ENCODE assay signal across 9 cellular contexts in genomic region chr11:65718964-65719492, GRCh38. TPM values are rescaled to one million over a fixed set of nuclear protein-coding genes. Genes with fewer than 3 reads are reported as not detected.
DNase-seq lines count a peak whose midpoint lies in the region; ATAC-seq, FAIRE-seq and TF ChIP-seq lines count a peak whose summit lies in the region.
"Had no signal": no experiment of that assay in that cellular context is flagged by ENCODE, and none has a peak within 500 bp of the region (broad histone marks: within the 10 kb centered on the region; RNA-seq: fewer than 3 reads in every experiment).

No MANE protein-coding gene starts in this region.

- no peaks in the 10 kb centered on the region; the same call in 1 of the 2 replicates for H4K20me1 ChIP-seq in GM12878 (ENCODE audit: control insufficient read depth, insufficient read depth)

- no peak for TF ChIP-seq EP300 in GM12878 (IDR thresholded peaks at IDR 0.05; ENCODE audit: borderline replicate concordance in 1 of 2, control insufficient read depth in 1 of 2, low read depth in 2 of 2, low read length in 2 of 2)

- TF ChIP-seq CTCF in AG04449 (IDR thresholded peaks at IDR 0.05; ENCODE audit: insufficient read depth, low read length, missing control alignments), result no peak
- TF ChIP-seq CTCF in GM12878 (IDR thresholded peaks at IDR 0.05 in 2 of 3, conservative IDR thresholded peaks at IDR 0.05 in 1 of 3; ENCODE audit: control insufficient read depth in 2 of 3, extremely low read depth in 1 of 3, insufficient read depth in 1 of 3, low read depth in 3 of 3, low read length in 3 of 3), result no peak

- H3K36me3 ChIP-seq in HUES6 (ENCODE audit: control insufficient read depth, insufficient read depth, low read length) (peaks cover 51% of the 10 kb centered on the region), GM12878 (ENCODE audit: control insufficient read depth in 2 of 2, insufficient read depth in 2 of 2, low read length in 1 of 2) (peaks cover 27 to 34% of the 10 kb centered on the region in 2 experiments; a peak in 3 of 4 replicates), mesenchymal stem cell (ENCODE audit: control insufficient read depth in 1 of 2, insufficient read depth in 2 of 2, low read depth in 1 of 2, low read length in 2 of 2) (peaks cover 54% of the 10 kb centered on the region in 2 experiments)

- WGBS in GM12878 (ENCODE audit: insufficient coverage, insufficient replicate concordance, low lambda C conversion rate, missing lambda C conversion rate), result 84% methylated on average over 10 of the region's 10 CpGs
- 96% methylated on average over 8 of the region's 10 CpGs for WGBS in mesenchymal stem cell

- H2BK5ac ChIP-seq in mesenchymal stem cell (ENCODE audit: low read depth, low read length, poor library complexity, severe bottlenecking), result no peak overlapping the region

- H3K4me3 ChIP-seq in AG04449 (ENCODE audit: low read depth, low read length) (peak overlapping the region; percentile 89), HUES6 (ENCODE audit: low read depth, low read length) (peak overlapping the region; percentile 82), GM12878 (peak overlapping the region; percentile 94), mesenchymal stem cell (ENCODE audit: insufficient read depth in 1 of 2, low read depth in 1 of 2, low read length in 2 of 2) (peak overlapping the region in 1 of 2 experiments; percentile 95)

- H2BK15ac ChIP-seq in mesenchymal stem cell (ENCODE audit: low read depth, poor library complexity, severe bottlenecking), result no peak overlapping the region

- no peak overlapping the region for H3K14ac ChIP-seq in mesenchymal stem cell (ENCODE audit: low read length in 2 of 2)

- H3K9me3 ChIP-seq in HUES6 (ENCODE audit: control insufficient read depth, insufficient read depth, low read depth, low read length) (no peaks in the 10 kb centered on the region), GM12878 (replicated peaks; ENCODE audit: control insufficient read depth, insufficient read depth, low read length) (no peaks in the 10 kb centered on the region), mesenchymal stem cell (ENCODE audit: control insufficient read depth, low read length) (no peaks in the 10 kb centered on the region)

- RAD21 ChIA-PET in GM12878 (lab: Charles Lee; ENCODE audit: unreplicated experiment), result interaction anchor here (0.8 to 2.4 kb wide), 3 partner anchors 13 to 99 kb away, joined by 3 to 10 read pairs (median 4); no protein-coding TSS in a partner anchor

- TF ChIP-seq RAD21 in GM12878 (IDR thresholded peaks at IDR 0.05; ENCODE audit: insufficient read depth, low read depth, low read length), result no peak

- H3K4me1 ChIP-seq in HUES6 (ENCODE audit: control insufficient read depth, insufficient read depth, low read length) (peaks cover 6% of the 10 kb centered on the region), GM12878 (ENCODE audit: control insufficient read depth, insufficient read depth, low read length) (peaks cover 12% of the 10 kb centered on the region), mesenchymal stem cell (ENCODE audit: control insufficient read depth, insufficient read depth, low read depth, low read length) (peaks cover 18% of the 10 kb centered on the region)

- H4K8ac ChIP-seq in mesenchymal stem cell (ENCODE audit: low read length), result no peak overlapping the region

- TF ChIP-seq POLR2A in GM12878 (IDR thresholded peaks at IDR 0.05; ENCODE audit: low read depth, low read length), result peak; percentile 65

- peaks cover 17% of the 10 kb centered on the region for H3K79me2 ChIP-seq in GM12878 (ENCODE audit: control insufficient read depth, insufficient read depth, low read length)

- no peak overlapping the region for H3K23ac ChIP-seq in mesenchymal stem cell (ENCODE audit: low read length in 2 of 2)

- POLR2A ChIA-PET in AG04449 (lab: Yijun Ruan, JAX), result interaction anchor here (0.7 to 2.7 kb wide), 6 partner anchors 7 to 146 kb away, joined by 3 to 23 read pairs (median 5); partner anchors contain the start of genes CFL1, KAT5 and MUS81
- POLR2A ChIA-PET in GM12878 (lab: Charles Lee), result interaction anchor here (0.5 to 2.1 kb wide), 5 partner anchors 64 to 646 kb away, joined by 3 to 6 read pairs (median 3); partner anchors contain the start of gene MAP3K11

- CTCF ChIA-PET in AG04449 (lab: Yijun Ruan, JAX) (interaction anchor here (0.7 to 4.3 kb wide), 10 partner anchors 8 to 334 kb away, joined by 3 to 28 read pairs (median 4); partner anchors contain the start of genes AP5B1 and KAT5), GM12878 (lab: Yijun Ruan, JAX) (interaction anchor here (0.9 to 2.6 kb wide), 7 partner anchors 7 to 326 kb away, joined by 3 to 17 read pairs (median 6); partner anchors contain the start of gene KAT5)

- peaks cover 36% of the 10 kb centered on the region for H3K79me1 ChIP-seq in mesenchymal stem cell (replicated peaks; ENCODE audit: low read length, poor library complexity, severe bottlenecking)

- no peaks in the 10 kb centered on the region for H3K27me3 ChIP-seq in HUES6 (ENCODE audit: control insufficient read depth, insufficient read depth, low read length)
- H3K27me3 ChIP-seq in GM12878 (replicated peaks in 1 of 2; ENCODE audit: control insufficient read depth in 2 of 2, insufficient read depth in 2 of 2, low read length in 1 of 2), result no peaks in the 10 kb centered on the region
- H3K27me3 ChIP-seq in mesenchymal stem cell (ENCODE audit: control insufficient read depth in 1 of 2, insufficient read depth in 1 of 2, low read length in 2 of 2), result no peaks in the 10 kb centered on the region

- intact Hi-C loops in GM12878 (cut with micrococcal nuclease; ENCODE audit: unreplicated experiment), result loop anchor here (10.0 kb wide), 1 partner anchor 844 kb away; the partner anchor contains the start of gene EHD1

- H3K9ac ChIP-seq in HUES6 (ENCODE audit: low read length) (no peak overlapping the region), GM12878 (ENCODE audit: control insufficient read depth, insufficient read depth, low read length) (peak overlapping the region; percentile 87; the same call in 1 of the 2 replicates), mesenchymal stem cell (ENCODE audit: low read length) (peak overlapping the region; percentile 95)

- no peak overlapping the region for H3K27ac ChIP-seq in HUES6 (ENCODE audit: low read depth, low read length)
- no peak overlapping the region; the same call in 1 of the 2 replicates for H3K27ac ChIP-seq in GM12878 (ENCODE audit: control insufficient read depth, insufficient read depth)
- no peak overlapping the region for H3K27ac ChIP-seq in mesenchymal stem cell (ENCODE audit: low read length, poor library complexity, severe bottlenecking)

- H3K4me2 ChIP-seq in GM12878 (ENCODE audit: control insufficient read depth, insufficient read depth) (peak overlapping the region; percentile 75), mesenchymal stem cell (ENCODE audit: low read length, poor library complexity, severe bottlenecking) (peak overlapping the region; percentile 74)

- in situ Hi-C loops in GM12878 (cut with MboI), result no loop called here

- no peak overlapping the region for H2AFZ ChIP-seq in GM12878 (ENCODE audit: control insufficient read depth, low read depth, low read length)
- H2AFZ ChIP-seq in mesenchymal stem cell (ENCODE audit: low read depth, low read length), result no peak overlapping the region

- no TSS peak for BruUV-seq in GM12878 (replicated peaks; lab: Mats Ljungman, UMichigan)

- no peak for FAIRE-seq in GM12878 (lab: Jason Lieb, UNC)
- FAIRE-seq in frontal cortex (lab: Jason Lieb, UNC), result no peak
- FAIRE-seq in RCC 7860 (lab: Jason Lieb, UNC), result no peak

- no peak overlapping the region for H3K18ac ChIP-seq in mesenchymal stem cell (ENCODE audit: low read depth in 1 of 2, low read length in 2 of 2)

- H2AK5ac ChIP-seq in mesenchymal stem cell (ENCODE audit: low read length, severe bottlenecking), result no peak overlapping the region

- H4K91ac ChIP-seq in mesenchymal stem cell (ENCODE audit: low read length), result no peak overlapping the region

- DNase-seq in AG04449 (ENCODE audit: low read depth, low spot score) (no peak), GM12878 (ENCODE audit: low read depth, low spot score) (no peak), mesenchymal stem cell (no peak), frontal cortex (ENCODE audit: low spot score in 2 of 2) (no peak), RCC 7860 (ENCODE audit: low spot score) (no peak)
- DNase-seq in activated effector memory CD4-positive, alpha-beta T cell treated with anti-CD3 and anti-CD28 coated beads, Interleukin-2, amount 50 U/mL, for 16 hours, result no peak
- DNase-seq: islet precursor cell had no signal

- SMC1A ChIA-PET in GM12878 (lab: Charles Lee; ENCODE audit: uncharacterized antibody, unreplicated experiment), result interaction anchor here (1.1 to 1.5 kb wide), 3 partner anchors 13 to 269 kb away, joined by 3 to 4 read pairs (median 4); no protein-coding TSS in a partner anchor

- ATAC-seq in GM12878 (no peak), GM21717 (IDR thresholded peaks at IDR 0.05; ENCODE audit: unreplicated experiment) (no peak)

- peak overlapping the region in 1 of 2 experiments; percentile 18 for H3K4ac ChIP-seq in mesenchymal stem cell (ENCODE audit: low read depth in 1 of 2, low read length in 2 of 2)

- H2BK12ac ChIP-seq in mesenchymal stem cell (ENCODE audit: low read length in 2 of 2), result no peak overlapping the region

- no peak overlapping the region for H2BK120ac ChIP-seq in mesenchymal stem cell (ENCODE audit: low read depth, low read length)

RNA-seq across cellular contexts. Expression of gene RNASEH2C, which starts 1.6 kb away (rescaled TPM):
- total RNA-seq in GM12878 (2013; cell fraction: nucleolus; rRNA removed), result 36.0 and 46.3 TPM in 2 replicates
- total RNA-seq in GM12878 (2014; rRNA removed), result 51.9 and 57.9 TPM in 2 replicates
- total RNA-seq in GM12878 (2014; rRNA removed; fragmentation: Illumina TruSeq; extraction: Trizol), result 20.0 and 21.1 TPM in 2 replicates
- 110 and 111 TPM in 2 replicates for total RNA-seq in GM12878 (2021)
- polyA plus RNA-seq in GM12878 (2011; ENCODE audit: low read depth), result 11.1 TPM
- polyA plus RNA-seq in GM12878 (2011; rRNA removed), result 20.0 and 36.8 TPM in 2 replicates
- 52.0 and 70.4 TPM in 2 replicates for polyA plus RNA-seq in GM12878 (2011; cell fraction: cytosol; rRNA removed)
- 54.9 and 57.4 TPM in 2 replicates for polyA plus RNA-seq in GM12878 (2011; cell fraction: nucleus; rRNA removed)
- 35.7 and 41.7 TPM in 2 replicates for polyA plus RNA-seq in GM12878 (2012)
- 7.4 and 9.7 TPM in 2 replicates for polyA plus RNA-seq in GM12878 (2014; fragmentation: Illumina TruSeq; extraction: Trizol)
- 10 to 100 TPM in 1 of 2 experiments, 1 to 10 TPM in 1; 5.0 to 27.1 TPM for polyA plus RNA-seq in GM12878 (2014; fragmentation: Nextera tagmentation; extraction: Ambion mirVana)
- 57.4 and 71.6 TPM in 2 replicates for polyA plus RNA-seq in GM12878 (2014; rRNA removed)
- polyA plus RNA-seq in GM12878 (2016; fragmentation: Nextera tagmentation; extraction: Ambion mirVana), result 100 to 1,000 TPM; 141 to 160 TPM
- polyA minus RNA-seq in GM12878 (2011; rRNA and poly(A)+ RNA removed), result 6.5 and 12.6 TPM in 2 replicates
- 8.0 and 10.4 TPM in 2 replicates for polyA minus RNA-seq in GM12878 (2011; cell fraction: cytosol; rRNA and poly(A)+ RNA removed)
- 16.8 and 24.6 TPM in 2 replicates for polyA minus RNA-seq in GM12878 (2011; cell fraction: nucleus; rRNA and poly(A)+ RNA removed)
- 37.1 TPM for polyA plus RNA-seq in mesenchymal stem cell (2013, experiment 1 of 2)
- polyA plus RNA-seq in mesenchymal stem cell (2013, experiment 2 of 2), result 38.5 TPM
- total RNA-seq in frontal cortex, result 9.4 TPM

RNA-seq across cellular contexts. Expression of gene KAT5, which starts 7.0 kb away (rescaled TPM):
- 53.3 and 55.1 TPM in 2 replicates for total RNA-seq in GM12878 (2013; cell fraction: nucleolus; rRNA removed)
- total RNA-seq in GM12878 (2014; rRNA removed) (46.5 and 46.6 TPM in 2 replicates), GM12878 (2014; rRNA removed; fragmentation: Illumina TruSeq; extraction: Trizol) (35.0 and 42.2 TPM in 2 replicates), GM12878 (2021) (53.8 and 66.1 TPM in 2 replicates), frontal cortex (61.1 TPM)
- 23.5 TPM for polyA plus RNA-seq in GM12878 (2011; ENCODE audit: low read depth)
- polyA plus RNA-seq in GM12878 (2011; rRNA removed) (25.0 and 48.6 TPM in 2 replicates), GM12878 (2014; fragmentation: Illumina TruSeq; extraction: Trizol) (39.5 and 46.5 TPM in 2 replicates), GM12878 (2014; fragmentation: Nextera tagmentation; extraction: Ambion mirVana) (10 to 100 TPM in 1 of 2 experiments, 1 to 10 TPM in 1; 3.4 to 10.2 TPM), GM12878 (2014; rRNA removed) (58.6 and 61.5 TPM in 2 replicates), GM12878 (2016; fragmentation: Nextera tagmentation; extraction: Ambion mirVana) (10 to 100 TPM; 42.8 to 46.1 TPM)
- 42.7 and 57.2 TPM in 2 replicates for polyA plus RNA-seq in GM12878 (2011; cell fraction: cytosol; rRNA removed)
- polyA plus RNA-seq in GM12878 (2011; cell fraction: nucleus; rRNA removed), result 71.4 and 94.9 TPM in 2 replicates
- 38.9 and 57.1 TPM in 2 replicates for polyA plus RNA-seq in GM12878 (2012)
- polyA minus RNA-seq in GM12878 (2011; rRNA and poly(A)+ RNA removed), result 67.2 and 87.0 TPM in 2 replicates
- 23.4 and 25.8 TPM in 2 replicates for polyA minus RNA-seq in GM12878 (2011; cell fraction: cytosol; rRNA and poly(A)+ RNA removed)
- 26.6 and 44.2 TPM in 2 replicates for polyA minus RNA-seq in GM12878 (2011; cell fraction: nucleus; rRNA and poly(A)+ RNA removed)
- 26.3 TPM for polyA plus RNA-seq in mesenchymal stem cell (2013, experiment 1 of 2)
- polyA plus RNA-seq in mesenchymal stem cell (2013, experiment 2 of 2), result 26.9 TPM

RNA-seq across cellular contexts. Expression of gene RELA, which starts 56.3 kb away (rescaled TPM):
- total RNA-seq in GM12878 (2013; cell fraction: nucleolus; rRNA removed), result 91.6 and 99.8 TPM in 2 replicates
- total RNA-seq in GM12878 (2014; rRNA removed) (28.1 and 33.6 TPM in 2 replicates), GM12878 (2014; rRNA removed; fragmentation: Illumina TruSeq; extraction: Trizol) (15.3 and 16.8 TPM in 2 replicates), GM12878 (2021) (51.7 and 56.4 TPM in 2 replicates), frontal cortex (16.3 TPM)
- 26.3 TPM for polyA plus RNA-seq in GM12878 (2011; ENCODE audit: low read depth)
- polyA plus RNA-seq in GM12878 (2011; rRNA removed) (13.4 and 32.7 TPM in 2 replicates), GM12878 (2014; fragmentation: Illumina TruSeq; extraction: Trizol) (21.8 and 34.7 TPM in 2 replicates), GM12878 (2014; fragmentation: Nextera tagmentation; extraction: Ambion mirVana) (10 to 100 TPM in 1 of 2 experiments, 1 to 10 TPM in 1; 5.1 to 12.8 TPM), GM12878 (2014; rRNA removed) (37.4 and 60.0 TPM in 2 replicates), GM12878 (2016; fragmentation: Nextera tagmentation; extraction: Ambion mirVana) (10 to 100 TPM; 38.1 to 42.8 TPM)
- 28.1 and 28.2 TPM in 2 replicates for polyA plus RNA-seq in GM12878 (2011; cell fraction: cytosol; rRNA removed)
- 205 and 257 TPM in 2 replicates for polyA plus RNA-seq in GM12878 (2011; cell fraction: nucleus; rRNA removed)
- 60.7 and 67.5 TPM in 2 replicates for polyA plus RNA-seq in GM12878 (2012)
- 35.8 and 49.0 TPM in 2 replicates for polyA minus RNA-seq in GM12878 (2011; rRNA and poly(A)+ RNA removed)
- polyA minus RNA-seq in GM12878 (2011; cell fraction: cytosol; rRNA and poly(A)+ RNA removed), result 18.3 and 22.1 TPM in 2 replicates
- polyA minus RNA-seq in GM12878 (2011; cell fraction: nucleus; rRNA and poly(A)+ RNA removed), result 82.5 and 108 TPM in 2 replicates
- 76.9 TPM for polyA plus RNA-seq in mesenchymal stem cell (2013, experiment 1 of 2)
- 76.3 TPM for polyA plus RNA-seq in mesenchymal stem cell (2013, experiment 2 of 2)
